21 cellular contexts compared by ENCODE assay signal in genomic region chr1:245255783-245256182, GRCh38.
"Had no signal": no experiment of that assay in that cellular context is flagged by ENCODE, and none has a peak within 500 bp of the region (broad histone marks: within the 10 kb centered on the region; RNA-seq: fewer than 3 reads in every experiment).

No MANE protein-coding gene starts in this region.

- DNase-seq: activated CD4-positive, alpha-beta T cell treated with anti-CD3 and anti-CD28 coated beads for 36 hours; activated CD8-positive, alpha-beta T cell treated with anti-CD3 and anti-CD28 coated beads, Interleukin-2, amount 10 ng/mL, durations not matched to agents 7 days and 5 days; activated naive CD4-positive, alpha-beta T cell treated with anti-CD3 and anti-CD28 coated beads for 36 hours; body of pancreas; cortex of kidney; effector memory CD4-positive, alpha-beta T cell; kidney glomerular epithelial cell; lower lobe of right lung; midbrain; naive B cell; right cardiac atrium; small intestine; T-helper 9 cell; WERI-Rb-1 had no signal

- ATAC-seq: activated CD4-positive, alpha-beta T cell treated with anti-CD3 and anti-CD28 coated beads for 36 hours; activated CD8-positive, alpha-beta T cell treated with anti-CD3 and anti-CD28 coated beads, Interleukin-2, amount 10 ng/mL, durations not matched to agents 7 days and 5 days; activated T-helper 17 cell treated with anti-CD3 and anti-CD28 coated beads, Interleukin-2, amount 50 U/mL, for 72 hours; body of pancreas; gastroesophageal sphincter; lower lobe of right lung; right cardiac atrium; stimulated activated effector memory CD8-positive, alpha-beta T cell treated with anti-CD3 and anti-CD28 coated beads, Interleukin-12 subunit alpha, Interleukin-12 subunit beta, amount 100 ng/mL, for 72 hours had no signal

- H3K9me3 Mint-ChIP-seq: activated T-helper 17 cell treated with anti-CD3 and anti-CD28 coated beads, Interleukin-2, amount 50 U/mL, for 72 hours; central memory CD8-positive, alpha-beta T cell; stimulated activated effector memory CD8-positive, alpha-beta T cell treated with anti-CD3 and anti-CD28 coated beads, Interleukin-12 subunit alpha, Interleukin-12 subunit beta, amount 100 ng/mL, for 72 hours had no signal

- H3K36me3 ChIP-seq: gastroesophageal sphincter, lower lobe of right lung, tibial nerve, WERI-Rb-1 had no signal

- FAIRE-seq: small intestine had no signal

- H3K4me2 ChIP-seq: hepatocyte had no signal

- H3K36me3 Mint-ChIP-seq: naive B cell; stimulated activated effector memory CD8-positive, alpha-beta T cell treated with anti-CD3 and anti-CD28 coated beads, Interleukin-12 subunit alpha, Interleukin-12 subunit beta, amount 100 ng/mL, for 72 hours had no signal

- H3K4me1 ChIP-seq: gastroesophageal sphincter, tibial nerve had no signal

- H3K4me3 ChIP-seq: body of pancreas, gastroesophageal sphincter, hepatocyte, lower lobe of right lung, tibial nerve had no signal

- H3K4me1 Mint-ChIP-seq: activated CD4-positive, alpha-beta T cell treated with anti-CD3 and anti-CD28 coated beads for 36 hours; activated T-helper 17 cell treated with anti-CD3 and anti-CD28 coated beads, Interleukin-2, amount 50 U/mL, for 72 hours; central memory CD8-positive, alpha-beta T cell; stimulated activated effector memory CD8-positive, alpha-beta T cell treated with anti-CD3 and anti-CD28 coated beads, Interleukin-12 subunit alpha, Interleukin-12 subunit beta, amount 100 ng/mL, for 72 hours had no signal

- H3K4me3 Mint-ChIP-seq: activated CD4-positive, alpha-beta T cell treated with anti-CD3 and anti-CD28 coated beads for 36 hours; activated CD8-positive, alpha-beta T cell treated with anti-CD3 and anti-CD28 coated beads, Interleukin-2, amount 10 ng/mL, durations not matched to agents 7 days and 5 days; activated naive CD4-positive, alpha-beta T cell treated with anti-CD3 and anti-CD28 coated beads for 36 hours; activated T-helper 17 cell treated with anti-CD3 and anti-CD28 coated beads, Interleukin-2, amount 50 U/mL, for 72 hours; central memory CD8-positive, alpha-beta T cell; naive B cell; stimulated activated effector memory CD8-positive, alpha-beta T cell treated with anti-CD3 and anti-CD28 coated beads, Interleukin-12 subunit alpha, Interleukin-12 subunit beta, amount 100 ng/mL, for 72 hours had no signal

- H3K27ac ChIP-seq: body of pancreas, epithelial cell of prostate, gastroesophageal sphincter, hepatocyte, lower lobe of right lung, tibial nerve, WERI-Rb-1 had no signal

- H2AFZ ChIP-seq: hepatocyte had no signal

- H3K27me3 ChIP-seq: body of pancreas, gastroesophageal sphincter, hepatocyte, tibial nerve had no signal

- H3K27ac Mint-ChIP-seq: activated CD4-positive, alpha-beta T cell treated with anti-CD3 and anti-CD28 coated beads for 36 hours; activated CD8-positive, alpha-beta T cell treated with anti-CD3 and anti-CD28 coated beads, Interleukin-2, amount 10 ng/mL, durations not matched to agents 7 days and 5 days; activated naive CD4-positive, alpha-beta T cell treated with anti-CD3 and anti-CD28 coated beads for 36 hours; activated T-helper 17 cell treated with anti-CD3 and anti-CD28 coated beads, Interleukin-2, amount 50 U/mL, for 72 hours; naive B cell; stimulated activated effector memory CD8-positive, alpha-beta T cell treated with anti-CD3 and anti-CD28 coated beads, Interleukin-12 subunit alpha, Interleukin-12 subunit beta, amount 100 ng/mL, for 72 hours had no signal
